Comparison of ENCODE assay signal across 8 cellular contexts in the genomic region with DNA sequence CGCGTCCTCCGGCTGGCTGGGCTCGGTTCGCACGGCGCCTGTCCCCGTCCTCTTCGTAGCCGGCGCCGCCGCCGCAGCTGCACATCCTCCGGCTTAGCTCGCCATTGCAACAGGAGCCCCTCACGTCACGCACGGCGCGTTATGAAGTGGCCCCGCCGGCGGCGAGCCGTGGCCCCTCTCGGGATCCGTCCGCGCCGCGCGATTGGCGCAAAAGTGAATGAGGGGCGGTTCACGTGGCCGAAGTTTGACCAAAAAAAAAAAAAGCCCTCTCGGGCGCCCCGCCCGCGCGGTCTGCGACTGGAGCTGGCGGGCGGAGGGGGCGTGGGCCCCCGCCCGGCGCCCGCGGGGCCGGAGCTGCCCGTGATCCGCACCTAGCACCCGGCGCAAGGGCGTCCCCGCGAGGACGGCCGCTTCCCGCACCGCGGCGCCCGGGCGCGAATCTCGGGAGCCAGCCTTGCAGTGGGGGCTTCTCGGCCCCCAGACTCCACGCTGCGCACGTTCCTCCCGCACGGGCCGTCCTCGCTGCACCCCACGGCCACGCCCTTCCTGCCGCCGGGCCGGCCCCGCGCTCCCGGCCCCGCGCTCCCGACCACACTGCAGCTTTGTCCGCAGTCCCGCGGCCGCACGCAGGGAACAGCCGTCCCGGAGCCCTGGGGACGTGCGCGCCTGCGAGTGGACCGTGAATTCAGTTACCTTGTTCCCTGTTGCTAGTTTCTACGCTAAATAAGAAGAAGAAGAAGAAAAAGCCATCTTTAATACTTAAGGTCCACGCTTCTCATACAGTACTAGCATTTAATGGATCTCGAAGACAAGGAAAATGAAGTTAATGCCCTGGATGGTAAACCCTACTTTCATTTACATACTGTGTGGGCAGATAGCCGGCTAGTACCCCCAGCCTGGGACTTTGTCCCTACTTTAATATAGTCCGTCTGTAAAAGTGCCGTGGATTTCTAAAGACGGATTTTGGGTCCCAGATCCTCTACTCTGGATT. TPM values are rescaled to one million over a fixed set of nuclear protein-coding genes. Genes with fewer than 3 reads are reported as not detected.
DNase-seq lines count a peak whose midpoint lies in the region; ATAC-seq and TF ChIP-seq lines count a peak whose summit lies in the region.

CHSY1 (minus strand) TSS at position 219 of the 991 bp plus-strand sequence. CDS start 592 bp downstream, outside the sequence.

- no peaks in the 10 kb centered on the region for H3K9me3 Mint-ChIP-seq in activated CD4-positive, alpha-beta T cell treated with anti-CD3 and anti-CD28 coated beads, Interleukin-2, amount 10 ng/mL, durations not matched to agents 7 days and 5 days

- peak within 1 kb of the TSS; percentile 84 to 92 for H3K27ac ChIP-seq in left lung

- peak within 1 kb of the TSS; percentile 97 for H3K27ac Mint-ChIP-seq in activated CD4-positive, alpha-beta T cell treated with anti-CD3 and anti-CD28 coated beads, Interleukin-2, amount 10 ng/mL, durations not matched to agents 7 days and 5 days

- DNase-seq in AG09319 (ENCODE audit: extremely low read depth, low read depth), result peak; percentile 87
- peak; percentile 8 for DNase-seq in NCI-H510A treated with DMSO at 0.1 percent for 48 hours (lab: John Stamatoyannopoulos, UW)
- peak; percentile 85 for DNase-seq in activated CD4-positive, alpha-beta T cell treated with anti-CD3 and anti-CD28 coated beads, Interleukin-2, amount 10 ng/mL, durations not matched to agents 7 days and 5 days
- peak; percentile 26 for DNase-seq in cortex of kidney (lab: John Stamatoyannopoulos, UW)
- DNase-seq in left lung, result peak; percentile 93 to 96
- peak; percentile 78 for DNase-seq in stimulated activated CD4-positive, alpha-beta T cell treated with anti-CD3 and anti-CD28 coated beads, Interleukin-2, amount 100 ng/mL, for 4 hours (ENCODE audit: low read depth)

- H3K36me3 Mint-ChIP-seq in activated CD4-positive, alpha-beta T cell treated with anti-CD3 and anti-CD28 coated beads, Interleukin-2, amount 10 ng/mL, durations not matched to agents 7 days and 5 days (ENCODE audit: low read depth), result peaks cover 16% of the 10 kb centered on the region

- TF ChIP-seq CTCF in AG09319 (IDR thresholded peaks at IDR 0.05; ENCODE audit: low read depth, low read length) (peak; percentile 12), left lung (IDR thresholded peaks at IDR 0.05) (no peak)

- H3K27me3 Mint-ChIP-seq in activated CD4-positive, alpha-beta T cell treated with anti-CD3 and anti-CD28 coated beads, Interleukin-2, amount 10 ng/mL, durations not matched to agents 7 days and 5 days, result no peaks in the 10 kb centered on the region

- H3K4me3 Mint-ChIP-seq in activated CD4-positive, alpha-beta T cell treated with anti-CD3 and anti-CD28 coated beads, Interleukin-2, amount 10 ng/mL, durations not matched to agents 7 days and 5 days, result peak within 1 kb of the TSS; percentile 89

- POLR2A ChIA-PET in activated CD4-positive, alpha-beta T cell treated with anti-CD3 and anti-CD28 coated beads, Interleukin-2, amount 10 ng/mL, durations not matched to agents 7 days and 5 days (lab: Charles Lee), result interaction anchor here (1.0 kb wide), 1 partner anchor 140 kb away, joined by 3 read pairs; no protein-coding TSS in a partner anchor

- ATAC-seq in GM18909 (IDR thresholded peaks at IDR 0.05; ENCODE audit: poor library complexity, unreplicated experiment), result peak; percentile 74
- peak; percentile 59 for ATAC-seq in HG03159 (IDR thresholded peaks at IDR 0.05; ENCODE audit: unreplicated experiment)
- ATAC-seq in left lung, result peak; percentile 83

- no peaks in the 10 kb centered on the region for H3K36me3 ChIP-seq in left lung

- intact Hi-C loops in left lung (cut with DNase I), result loop anchor here in 1 of 2 donors (10.0 kb wide), 2 partner anchors 167 to 237 kb away; no protein-coding TSS in a partner anchor

- no peaks in the 10 kb centered on the region for H3K9me3 ChIP-seq in left lung

- peaks cover 71% of the 10 kb centered on the region for H3K4me1 Mint-ChIP-seq in activated CD4-positive, alpha-beta T cell treated with anti-CD3 and anti-CD28 coated beads, Interleukin-2, amount 10 ng/mL, durations not matched to agents 7 days and 5 days

- CTCF ChIA-PET in activated CD4-positive, alpha-beta T cell treated with anti-CD3 and anti-CD28 coated beads, Interleukin-2, amount 10 ng/mL, durations not matched to agents 7 days and 5 days (lab: Charles Lee), result interaction anchor here (0.6 to 2.2 kb wide), 14 partner anchors 9 to 244 kb away, joined by 3 to 10 read pairs (median 4); no protein-coding TSS in a partner anchor

- H3K4me3 ChIP-seq in left lung, result peak within 1 kb of the TSS; percentile 61 to 89

- H3K27me3 ChIP-seq in left lung, result no peaks in the 10 kb centered on the region

- H3K4me1 ChIP-seq in left lung, result peaks cover 14 to 54% of the 10 kb centered on the region in 2 donors

RNA-seq across cellular contexts. Expression of gene CHSY1, which starts in this region (rescaled TPM):
- 10 to 100 TPM; 32.5 to 39.6 TPM for total RNA-seq in activated CD4-positive, alpha-beta T cell treated with anti-CD3 and anti-CD28 coated beads, Interleukin-2, amount 10 ng/mL, durations not matched to agents 7 days and 5 days
- 10 to 100 TPM; 33.3 to 34.6 TPM for total RNA-seq in left lung

Comparison
In these comparisons a context has a peak if more than half of its experiments do, and no peak if none do; other contexts are left out.
1. Peak in every context shown above with its lines: DNase-seq, ATAC-seq, H3K4me3 ChIP-seq and H3K27ac ChIP-seq.
2. DNase-seq: peak in every context shown above with its lines; median percentile 94 in left lung; 87 in AG09319; 85 in activated CD4-positive, alpha-beta T cell treated with anti-CD3 and anti-CD28 coated beads, Interleukin-2, amount 10 ng/mL, durations not matched to agents 7 days and 5 days; 78 in stimulated activated CD4-positive, alpha-beta T cell treated with anti-CD3 and anti-CD28 coated beads, Interleukin-2, amount 100 ng/mL, for 4 hours; 26 in cortex of kidney; 8 in NCI-H510A treated with DMSO at 0.1 percent for 48 hours.